ENCODE assay signal across 1 cellular context in the genomic region with DNA sequence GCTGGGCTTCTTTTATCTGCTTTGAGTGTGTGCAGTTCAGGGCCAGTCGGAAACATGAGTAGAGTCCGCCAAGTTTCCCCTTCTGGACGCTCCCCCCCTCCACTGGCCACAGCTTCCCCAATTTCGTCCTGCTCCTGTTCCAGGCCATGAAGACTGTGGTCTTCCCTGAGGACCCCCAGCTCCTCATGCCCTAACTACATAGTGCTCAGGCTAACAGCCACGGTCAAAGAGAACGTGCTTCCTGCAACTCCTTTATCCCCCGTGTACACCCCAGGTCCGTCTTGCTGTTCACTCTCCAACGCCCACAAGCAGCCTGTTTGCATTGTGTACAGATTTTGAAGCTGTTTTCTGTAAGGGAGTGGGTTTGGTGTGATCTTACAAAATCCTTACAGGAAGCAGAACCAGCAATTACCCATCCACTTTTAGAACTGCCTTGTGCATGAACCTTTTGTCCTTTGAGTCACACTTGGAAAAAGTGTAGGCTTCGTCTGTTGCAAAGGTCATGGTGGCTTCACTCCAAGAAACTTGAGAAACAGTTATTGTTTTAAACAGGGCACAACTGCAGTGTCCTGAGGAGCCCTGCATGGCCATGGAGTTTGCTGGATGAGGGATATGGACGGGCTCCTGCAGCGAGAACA.
TF ChIP-seq lines count a peak whose summit lies in the region.

No MANE protein-coding gene starts in this region.

TF ChIP-seq in H1, 55 proteins besides CTCF, POLR2A, EP300 and RAD21:
- no peak for TF ChIP-seq POLR2AphosphoS5 (IDR thresholded peaks at IDR 0.05; ENCODE audit: low read depth, low read length)
- TF ChIP-seq TAF1 (IDR thresholded peaks at IDR 0.05; ENCODE audit: low read depth, low read length), result no peak
- no peak for TF ChIP-seq USF2 (IDR thresholded peaks at IDR 0.05; ENCODE audit: low read length)
- no peak for TF ChIP-seq TEAD4 (IDR thresholded peaks at IDR 0.05; ENCODE audit: low read depth, low read length)
- TF ChIP-seq SIX5 (IDR thresholded peaks at IDR 0.05; ENCODE audit: low read depth, low read length), result no peak
